Comparison of ENCODE assay signal across 12 cellular contexts in the genomic region with DNA sequence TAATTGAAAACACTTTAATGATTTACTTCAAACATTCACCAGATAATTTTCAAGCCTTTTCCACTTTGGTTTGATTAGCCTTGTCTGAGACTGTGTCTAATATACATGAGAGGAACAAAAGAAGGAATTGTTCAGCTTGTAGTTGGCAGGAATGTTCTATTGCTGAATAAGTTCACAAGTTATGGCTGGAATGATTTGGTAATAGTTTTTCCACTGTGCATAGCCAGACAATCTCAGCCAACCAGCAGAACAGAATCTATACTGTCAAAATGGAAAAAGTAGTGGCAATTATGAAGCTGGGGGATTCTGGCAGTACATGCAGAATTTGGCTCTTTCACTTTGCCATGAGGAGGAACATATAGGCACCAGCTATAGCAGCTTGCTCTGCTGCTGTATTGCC.
A peak's percentile ranks its signal among the peaks of the same experiment; 100 is the strongest.
DNase-seq lines count a peak whose midpoint lies in the region; ATAC-seq, FAIRE-seq and TF ChIP-seq lines count a peak whose summit lies in the region.
"Had no signal": no experiment of that assay in that cellular context is flagged by ENCODE, and none has a peak within 500 bp of the region (broad histone marks: within the 10 kb centered on the region; RNA-seq: fewer than 3 reads in every experiment).

No MANE protein-coding gene starts in this region.

- FAIRE-seq in H54 (lab: Jason Lieb, UNC), result peak; percentile 75
- FAIRE-seq: endometrium had no signal

- DNase-seq in H54 (ENCODE audit: insufficient read length, low spot score), result no peak
- DNase-seq in amniotic stem cell (lab: John Stamatoyannopoulos, UW), result peak; percentile 23
- DNase-seq in fibroblast of the conjunctiva (ENCODE audit: low read depth), result peak; percentile 63
- peak; percentile 79 for DNase-seq in renal cortical epithelial cell (ENCODE audit: low read depth)
- no peak for DNase-seq in NCI-H1048 (lab: John Stamatoyannopoulos, UW)
- DNase-seq in NCI-H82 (lab: John Stamatoyannopoulos, UW), result no peak
- DNase-seq in SJCRH30, result no peak
- DNase-seq: activated naive CD8-positive, alpha-beta T cell treated with anti-CD3 and anti-CD28 coated beads, Interleukin-2, amount 50 U/mL, for 24 hours; CD8-positive, alpha-beta T cell; right lobe of liver had no signal

- H3K4me1 ChIP-seq in SJCRH30, result no peaks in the 10 kb centered on the region
- H3K4me1 ChIP-seq: right lobe of liver had no signal

- TF ChIP-seq POLR2A in H54 (IDR thresholded peaks at IDR 0.05; ENCODE audit: low read depth, low read length), result no peak

- no peak for ATAC-seq in HG03159 (IDR thresholded peaks at IDR 0.05; ENCODE audit: unreplicated experiment)
- ATAC-seq: activated naive CD8-positive, alpha-beta T cell treated with anti-CD3 and anti-CD28 coated beads, Interleukin-2, amount 50 U/mL, for 24 hours; CD8-positive, alpha-beta T cell; right lobe of liver had no signal

- no peak overlapping the region for H3K4me3 ChIP-seq in SJCRH30
- H3K4me3 ChIP-seq: right lobe of liver had no signal

- H3K36me3 ChIP-seq in SJCRH30, result no peaks in the 10 kb centered on the region
- H3K36me3 ChIP-seq: right lobe of liver had no signal

- no peaks in the 10 kb centered on the region for H3K27me3 ChIP-seq in SJCRH30
- H3K27me3 ChIP-seq: right lobe of liver had no signal

- no peak overlapping the region for H3K27ac ChIP-seq in SJCRH30
- H3K27ac ChIP-seq: right lobe of liver had no signal

- no peaks in the 10 kb centered on the region for H3K9me3 ChIP-seq in SJCRH30 (replicated peaks)
- H3K9me3 ChIP-seq: right lobe of liver had no signal

Comparison
In these comparisons a context has a peak if more than half of its experiments do, and no peak if none do; other contexts are left out.
1. DNase-seq: peak in amniotic stem cell (single experiment), fibroblast of the conjunctiva (single experiment) and renal cortical epithelial cell (single experiment); none in H54 (single experiment), NCI-H1048 (single experiment), NCI-H82 (single experiment) and SJCRH30 (0 of 2).